9 cellular contexts compared by ENCODE assay signal in the genomic region with DNA sequence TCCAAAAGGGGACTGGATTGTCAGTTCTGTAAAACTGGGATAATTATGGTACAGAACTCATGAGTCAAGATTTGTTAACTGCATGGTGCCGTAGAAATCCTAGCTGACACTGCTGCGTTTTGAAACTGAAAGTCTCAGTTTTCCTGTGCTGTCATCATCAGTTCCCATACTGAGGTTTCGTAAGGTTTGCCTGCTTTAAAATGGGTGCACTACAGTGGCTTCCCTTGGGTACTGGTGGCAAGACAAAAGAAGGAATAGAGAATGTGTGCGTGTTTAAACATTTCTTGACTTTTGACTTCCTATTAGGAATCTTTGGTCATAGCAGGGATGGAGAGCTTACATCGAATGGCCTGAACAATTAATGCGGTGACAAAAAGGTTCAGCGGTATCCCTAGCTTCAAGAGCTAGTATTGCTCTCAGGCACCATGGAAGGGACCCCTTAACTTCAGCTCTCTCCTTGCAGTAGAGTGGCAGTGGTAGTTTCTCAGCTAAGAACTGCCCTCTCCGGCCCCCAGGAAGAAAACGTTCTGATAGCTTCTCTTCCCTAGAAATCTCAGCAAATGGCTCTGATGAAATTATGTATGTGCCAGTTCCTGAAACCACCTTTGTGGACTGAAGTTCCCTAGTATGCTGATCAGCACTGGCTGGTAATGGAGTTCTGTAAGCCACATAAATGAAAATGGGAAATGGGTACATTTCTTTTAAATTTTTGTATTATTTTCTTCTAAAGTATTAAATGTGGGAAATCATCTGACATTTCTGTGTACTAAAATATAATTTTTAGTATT.
DNase-seq lines count a peak whose midpoint lies in the region; ATAC-seq lines count a peak whose summit lies in the region.
"Had no signal": no experiment of that assay in that cellular context is flagged by ENCODE, and none has a peak within 500 bp of the region (broad histone marks: within the 10 kb centered on the region; RNA-seq: fewer than 3 reads in every experiment).

No MANE protein-coding gene starts in this region.

- peak; percentile 97 for ATAC-seq in GM19395 (IDR thresholded peaks at IDR 0.05; ENCODE audit: unreplicated experiment)
- ATAC-seq in HG03460 (IDR thresholded peaks at IDR 0.05; ENCODE audit: unreplicated experiment) = peak; percentile 89

- DNase-seq in AML-193 (lab: John Stamatoyannopoulos, UW) (peak; percentile 4 to 20), fibroblast of peridontal ligament (ENCODE audit: extremely low read depth) (peak; percentile 91), globus pallidus (ENCODE audit: low spot score) (no peak), NCI-H1436 (lab: John Stamatoyannopoulos, UW) (no peak), kidney tubule cell (ENCODE audit: low spot score) (no peak)
- no peak for DNase-seq in activated effector memory CD4-positive, alpha-beta T cell treated with anti-CD3 and anti-CD28 coated beads, Interleukin-2, amount 50 U/mL, for 16 hours
- DNase-seq: activated T-cell treated with anti-CD3 and anti-CD28 coated beads, Interleukin-2, amount 50 U/mL, for 72 hours had no signal

Comparison
In these comparisons a context has a peak if more than half of its experiments do, and no peak if none do; other contexts are left out.
1. DNase-seq: peak in AML-193 (2 of 2) and fibroblast of peridontal ligament (single experiment); none in globus pallidus (single experiment), NCI-H1436 (single experiment), kidney tubule cell (single experiment) and activated effector memory CD4-positive, alpha-beta T cell treated with anti-CD3 and anti-CD28 coated beads, Interleukin-2, amount 50 U/mL, for 16 hours (single experiment).